21 cellular contexts compared by ENCODE assay signal in the genomic region with DNA sequence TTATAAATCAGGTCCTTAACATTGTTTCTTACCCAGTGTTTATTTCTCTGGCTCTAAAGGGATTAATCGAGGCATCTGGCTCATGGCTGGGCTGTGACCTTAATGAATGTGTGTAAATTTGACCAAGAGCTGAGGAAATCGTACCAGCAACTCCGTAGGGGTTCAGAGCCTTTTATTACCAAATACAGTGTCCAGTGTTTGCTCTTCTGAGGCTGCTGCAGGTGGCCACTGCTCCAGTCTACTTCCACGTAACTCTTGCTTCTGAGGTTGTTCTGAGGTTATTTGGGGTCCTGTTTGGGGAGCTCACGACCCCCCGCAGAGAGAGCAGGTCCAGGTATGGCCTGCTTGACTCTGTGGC. TPM values are rescaled to one million over a fixed set of nuclear protein-coding genes. Genes with fewer than 3 reads are reported as not detected.
DNase-seq lines count a peak whose midpoint lies in the region; ATAC-seq and TF ChIP-seq lines count a peak whose summit lies in the region.
"Had no signal": no experiment of that assay in that cellular context is flagged by ENCODE, and none has a peak within 500 bp of the region (broad histone marks: within the 10 kb centered on the region; RNA-seq: fewer than 3 reads in every experiment).

No MANE protein-coding gene starts in this region.

- intact Hi-C loops in heart right ventricle (cut with DNase I), result no loop called here

- DNase-seq in cardiac muscle cell (ENCODE audit: low read depth in 1 of 2, low spot score in 1 of 2), result no peak
- DNase-seq in heart right ventricle, result no peak
- DNase-seq in coronary artery (ENCODE audit: low spot score), result peak; percentile 59
- DNase-seq in mesenteric fat pad (ENCODE audit: low spot score), result peak; percentile 8
- no peak for DNase-seq in pons (ENCODE audit: low spot score)
- no peak for DNase-seq in NOMO-1 treated with DMSO at 0.1 percent for 48 hours (lab: John Stamatoyannopoulos, UW; ENCODE audit: unreplicated experiment)
- no peak for DNase-seq in GM13977 (ENCODE audit: low spot score)
- DNase-seq: ACHN; activated CD4-positive, alpha-beta T cell treated with anti-CD3 and anti-CD28 coated beads, Interleukin-2, amount 10 ng/mL, durations not matched to agents 24 days and 14 days; activated naive CD8-positive, alpha-beta T cell treated with anti-CD3 and anti-CD28 coated beads, Interleukin-2, amount 10 ng/mL, durations not matched to agents 7 days and 5 days; DMS79; foreskin keratinocyte; KG1; left ventricle myocardium inferior; MM.1S; NCI-H187; NCI-H524 treated with DMSO at 0.1 percent for 48 hours had no signal

- TF ChIP-seq CTCF in cardiac muscle cell (IDR thresholded peaks at IDR 0.05; ENCODE audit: low read depth, low read length), result no peak
- TF ChIP-seq CTCF in heart right ventricle (IDR thresholded peaks at IDR 0.05), result no peak
- TF ChIP-seq CTCF in coronary artery (IDR thresholded peaks at IDR 0.05), result no peak
- no peak for TF ChIP-seq CTCF in GM13977 (IDR thresholded peaks at IDR 0.05; ENCODE audit: extremely low read depth, insufficient read depth, missing control alignments)

- H3K27ac ChIP-seq in cardiac muscle cell (peak overlapping the region; percentile 50), heart right ventricle (no peak overlapping the region), coronary artery (no peak overlapping the region)
- H3K27ac ChIP-seq: epithelial cell of prostate, foreskin keratinocyte, left ventricle myocardium inferior, parathyroid adenoma, upper lobe of right lung had no signal

- H3K36me3 ChIP-seq in cardiac muscle cell (no peaks in the 10 kb centered on the region), heart right ventricle (peaks cover 0 to 15% (median 0%) of the 10 kb centered on the region in 9 donors)
- H3K36me3 ChIP-seq: upper lobe of right lung had no signal

- in situ Hi-C loops in GM13977 (cut with MboI; ENCODE audit: low pct_unique_long_range_greater_than_20kb, low sequenced_read_pairs, unreplicated experiment), result no loop called here

- no peak for ATAC-seq in heart right ventricle
- ATAC-seq: foreskin keratinocyte, SK-N-SH treated with all-trans-retinoic acid at 6 μM for 48 hours, upper lobe of right lung had no signal

- H3K27me3 ChIP-seq in cardiac muscle cell, result no peaks in the 10 kb centered on the region
- no peaks in the 10 kb centered on the region for H3K27me3 ChIP-seq in heart right ventricle
- H3K27me3 ChIP-seq: upper lobe of right lung had no signal

- H3K9me3 ChIP-seq in cardiac muscle cell (ENCODE audit: low read depth) (no peaks in the 10 kb centered on the region), heart right ventricle (no peaks in the 10 kb centered on the region)
- H3K9me3 ChIP-seq: left ventricle myocardium inferior, upper lobe of right lung had no signal

- 81 to 86% methylated on average over 6 of the region's 6 CpGs for WGBS in heart right ventricle, 2 donors

- H3K4me1 ChIP-seq in cardiac muscle cell (ENCODE audit: low read depth), result peaks cover 27% of the 10 kb centered on the region
- H3K4me1 ChIP-seq in heart right ventricle, result peaks cover 2 to 86% (median 52%) of the 10 kb centered on the region in 9 donors
- H3K4me1 ChIP-seq: foreskin keratinocyte, parathyroid adenoma had no signal

- H3K4me3 ChIP-seq in cardiac muscle cell (no peak overlapping the region), heart right ventricle (no peak overlapping the region), coronary artery (no peak overlapping the region)
- H3K4me3 ChIP-seq: left ventricle myocardium inferior, upper lobe of right lung had no signal

RNA-seq across cellular contexts. Expression of a gene that starts 33.6 kb away (rescaled TPM):
- 85.7 and 118 TPM in 2 replicates for total RNA-seq in cardiac muscle cell
- 88.8 and 130 TPM in 2 replicates for polyA plus RNA-seq in cardiac muscle cell
- 10 to 100 TPM in 9 of 10 donors, 1 to 10 TPM in 1; 9.7 to 23.4 (median 14.2) TPM for total RNA-seq in heart right ventricle
- 10 to 100 TPM; 10.1 to 11.3 TPM for polyA plus RNA-seq in heart right ventricle
- total RNA-seq in mesenteric fat pad, result 21.9 TPM

Comparison
In these comparisons a context has a peak if more than half of its experiments do, and no peak if none do; other contexts are left out.
1. DNase-seq: peak in coronary artery (single experiment) and mesenteric fat pad (single experiment); none in cardiac muscle cell (0 of 2), heart right ventricle (0 of 2), pons (single experiment), NOMO-1 treated with DMSO at 0.1 percent for 48 hours (single experiment) and GM13977 (single experiment).